In the genomic region with DNA sequence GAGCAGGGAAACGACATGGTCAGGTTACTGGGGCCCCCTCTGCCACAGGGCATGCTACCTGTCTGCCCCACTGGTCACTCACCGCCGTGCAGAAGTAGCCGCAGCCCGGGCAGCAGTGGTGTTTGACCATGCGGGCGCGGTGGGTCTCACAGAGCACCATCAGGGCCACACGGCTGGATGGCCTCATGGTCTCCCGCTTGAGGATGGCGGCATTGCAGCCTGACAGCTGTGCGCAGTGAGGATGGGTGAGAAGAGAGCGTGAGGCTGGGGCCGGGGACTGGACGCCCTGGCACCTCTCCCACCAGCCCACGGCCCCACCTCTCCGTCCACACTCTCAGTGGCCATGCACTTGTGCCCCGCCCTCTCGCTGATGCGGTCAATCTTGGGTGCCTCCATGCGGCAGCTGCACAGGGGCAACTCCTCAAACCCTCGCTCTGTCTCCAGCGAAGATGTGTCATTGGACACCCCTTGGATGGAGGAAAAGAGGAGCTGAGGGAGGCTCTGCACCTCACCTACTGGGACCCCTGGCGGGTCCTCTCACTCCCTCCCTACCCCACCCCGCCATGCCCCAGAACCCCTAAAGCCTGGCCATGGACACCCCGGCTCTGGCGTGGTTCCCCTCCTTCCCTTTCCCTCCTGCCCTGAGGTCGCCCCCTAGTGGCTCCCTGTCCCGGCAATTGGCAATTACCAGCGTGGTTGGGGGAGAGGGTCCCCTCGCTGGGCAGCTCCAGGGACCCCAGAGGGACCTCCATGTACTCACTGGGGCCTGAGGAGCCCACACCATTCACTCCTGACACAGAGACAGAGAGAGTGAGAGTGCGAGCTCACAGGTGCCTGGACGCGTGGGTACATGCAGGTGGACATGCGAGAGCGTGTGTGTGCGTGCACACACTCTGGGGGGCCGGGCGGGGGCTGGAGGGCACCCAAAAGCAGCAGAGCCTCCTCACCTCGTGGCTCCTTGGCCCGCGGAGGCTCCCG, we compare ENCODE assay signal across 1 cellular context.
TF ChIP-seq lines count a peak whose summit lies in the region.

No MANE protein-coding gene starts in this region.

TF ChIP-seq in HepG2, 621 proteins besides CTCF, POLR2A, EP300 and RAD21 (continued from another document and continues in another):
- TF ChIP-seq, protein P1, sequence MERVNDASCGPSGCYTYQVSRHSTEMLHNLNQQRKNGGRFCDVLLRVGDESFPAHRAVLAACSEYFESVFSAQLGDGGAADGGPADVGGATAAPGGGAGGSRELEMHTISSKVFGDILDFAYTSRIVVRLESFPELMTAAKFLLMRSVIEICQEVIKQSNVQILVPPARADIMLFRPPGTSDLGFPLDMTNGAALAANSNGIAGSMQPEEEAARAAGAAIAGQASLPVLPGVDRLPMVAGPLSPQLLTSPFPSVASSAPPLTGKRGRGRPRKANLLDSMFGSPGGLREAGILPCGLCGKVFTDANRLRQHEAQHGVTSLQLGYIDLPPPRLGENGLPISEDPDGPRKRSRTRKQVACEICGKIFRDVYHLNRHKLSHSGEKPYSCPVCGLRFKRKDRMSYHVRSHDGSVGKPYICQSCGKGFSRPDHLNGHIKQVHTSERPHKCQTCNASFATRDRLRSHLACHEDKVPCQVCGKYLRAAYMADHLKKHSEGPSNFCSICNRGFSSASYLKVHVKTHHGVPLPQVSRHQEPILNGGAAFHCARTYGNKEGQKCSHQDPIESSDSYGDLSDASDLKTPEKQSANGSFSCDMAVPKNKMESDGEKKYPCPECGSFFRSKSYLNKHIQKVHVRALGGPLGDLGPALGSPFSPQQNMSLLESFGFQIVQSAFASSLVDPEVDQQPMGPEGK (CRISPR knock-in tag; IDR thresholded peaks at IDR 0.05) = peak; percentile 50; the same call in 1 of the 2 replicates
- TF ChIP-seq AGO2 (optimal IDR thresholded peaks at IDR 0.05; ENCODE audit: low read depth, low read length) (peak; percentile 58), ARNTL (CRISPR knock-in tag; IDR thresholded peaks at IDR 0.05) (no peak), TBX2 (CRISPR knock-in tag; IDR thresholded peaks at IDR 0.05; ENCODE audit: borderline replicate concordance) (no peak), CREB1 (IDR thresholded peaks at IDR 0.05) (no peak), CREB1 (CRISPR knock-in tag; IDR thresholded peaks at IDR 0.05) (no peak), ZNF776 (CRISPR knock-in tag; IDR thresholded peaks at IDR 0.05) (no peak), NFIB (CRISPR knock-in tag; IDR thresholded peaks at IDR 0.05; ENCODE audit: borderline replicate concordance) (no peak), HIVEP1 (CRISPR knock-in tag; IDR thresholded peaks at IDR 0.05) (no peak), ZNF24 (IDR thresholded peaks at IDR 0.05) (no peak), ZNF143 (CRISPR knock-in tag; IDR thresholded peaks at IDR 0.05) (0 out of 2 replicates have a peak, but pooled peaks have one; percentile 24), AHR (CRISPR knock-in tag; IDR thresholded peaks at IDR 0.05) (no peak), ZNF224 (CRISPR knock-in tag; IDR thresholded peaks at IDR 0.05) (no peak), KDM5B (CRISPR knock-in tag; IDR thresholded peaks at IDR 0.05; ENCODE audit: borderline replicate concordance) (no peak; the same call in 1 of the 2 replicates), NFATC3 (CRISPR knock-in tag; IDR thresholded peaks at IDR 0.05) (no peak), ZNF839 (CRISPR knock-in tag; IDR thresholded peaks at IDR 0.05; ENCODE audit: borderline replicate concordance) (no peak), ZFP36L2 (CRISPR knock-in tag; IDR thresholded peaks at IDR 0.05) (no peak), ZEB1 (IDR thresholded peaks at IDR 0.05; ENCODE audit: insufficient replicate concordance, low read depth) (no peak), RAD51 (IDR thresholded peaks at IDR 0.05; ENCODE audit: borderline replicate concordance) (no peak), ZNF12 (CRISPR knock-in tag; IDR thresholded peaks at IDR 0.05) (no peak), ATF1 (CRISPR knock-in tag; IDR thresholded peaks at IDR 0.05) (no peak), ZNF501 (CRISPR knock-in tag; IDR thresholded peaks at IDR 0.05) (no peak), ZNF569 (CRISPR knock-in tag; IDR thresholded peaks at IDR 0.05; ENCODE audit: borderline replicate concordance) (no peak), ZNF333 (CRISPR knock-in tag; IDR thresholded peaks at IDR 0.05; ENCODE audit: borderline replicate concordance) (no peak), RBFOX2 (IDR thresholded peaks at IDR 0.05; ENCODE audit: low read depth, low read length) (peak; percentile 56), MED1 (CRISPR knock-in tag; IDR thresholded peaks at IDR 0.05) (0 out of 2 replicates have a peak, but pooled peaks have one; percentile 12), ZNF629 (CRISPR knock-in tag; conservative IDR thresholded peaks at IDR 0.05) (no peak)
- TF ChIP-seq, protein P2, sequence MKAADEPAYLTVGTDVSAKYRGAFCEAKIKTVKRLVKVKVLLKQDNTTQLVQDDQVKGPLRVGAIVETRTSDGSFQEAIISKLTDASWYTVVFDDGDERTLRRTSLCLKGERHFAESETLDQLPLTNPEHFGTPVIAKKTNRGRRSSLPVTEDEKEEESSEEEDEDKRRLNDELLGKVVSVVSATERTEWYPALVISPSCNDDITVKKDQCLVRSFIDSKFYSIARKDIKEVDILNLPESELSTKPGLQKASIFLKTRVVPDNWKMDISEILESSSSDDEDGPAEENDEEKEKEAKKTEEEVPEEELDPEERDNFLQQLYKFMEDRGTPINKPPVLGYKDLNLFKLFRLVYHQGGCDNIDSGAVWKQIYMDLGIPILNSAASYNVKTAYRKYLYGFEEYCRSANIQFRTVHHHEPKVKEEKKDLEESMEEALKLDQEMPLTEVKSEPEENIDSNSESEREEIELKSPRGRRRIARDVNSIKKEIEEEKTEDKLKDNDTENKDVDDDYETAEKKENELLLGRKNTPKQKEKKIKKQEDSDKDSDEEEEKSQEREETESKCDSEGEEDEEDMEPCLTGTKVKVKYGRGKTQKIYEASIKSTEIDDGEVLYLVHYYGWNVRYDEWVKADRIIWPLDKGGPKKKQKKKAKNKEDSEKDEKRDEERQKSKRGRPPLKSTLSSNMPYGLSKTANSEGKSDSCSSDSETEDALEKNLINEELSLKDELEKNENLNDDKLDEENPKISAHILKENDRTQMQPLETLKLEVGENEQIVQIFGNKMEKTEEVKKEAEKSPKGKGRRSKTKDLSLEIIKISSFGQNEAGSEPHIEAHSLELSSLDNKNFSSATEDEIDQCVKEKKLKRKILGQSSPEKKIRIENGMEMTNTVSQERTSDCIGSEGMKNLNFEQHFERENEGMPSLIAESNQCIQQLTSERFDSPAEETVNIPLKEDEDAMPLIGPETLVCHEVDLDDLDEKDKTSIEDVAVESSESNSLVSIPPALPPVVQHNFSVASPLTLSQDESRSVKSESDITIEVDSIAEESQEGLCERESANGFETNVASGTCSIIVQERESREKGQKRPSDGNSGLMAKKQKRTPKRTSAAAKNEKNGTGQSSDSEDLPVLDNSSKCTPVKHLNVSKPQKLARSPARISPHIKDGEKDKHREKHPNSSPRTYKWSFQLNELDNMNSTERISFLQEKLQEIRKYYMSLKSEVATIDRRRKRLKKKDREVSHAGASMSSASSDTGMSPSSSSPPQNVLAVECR (CRISPR knock-in tag; IDR thresholded peaks at IDR 0.05; ENCODE audit: borderline replicate concordance) = peak; percentile 46; the same call in 1 of the 2 replicates
- TF ChIP-seq, protein P3, sequence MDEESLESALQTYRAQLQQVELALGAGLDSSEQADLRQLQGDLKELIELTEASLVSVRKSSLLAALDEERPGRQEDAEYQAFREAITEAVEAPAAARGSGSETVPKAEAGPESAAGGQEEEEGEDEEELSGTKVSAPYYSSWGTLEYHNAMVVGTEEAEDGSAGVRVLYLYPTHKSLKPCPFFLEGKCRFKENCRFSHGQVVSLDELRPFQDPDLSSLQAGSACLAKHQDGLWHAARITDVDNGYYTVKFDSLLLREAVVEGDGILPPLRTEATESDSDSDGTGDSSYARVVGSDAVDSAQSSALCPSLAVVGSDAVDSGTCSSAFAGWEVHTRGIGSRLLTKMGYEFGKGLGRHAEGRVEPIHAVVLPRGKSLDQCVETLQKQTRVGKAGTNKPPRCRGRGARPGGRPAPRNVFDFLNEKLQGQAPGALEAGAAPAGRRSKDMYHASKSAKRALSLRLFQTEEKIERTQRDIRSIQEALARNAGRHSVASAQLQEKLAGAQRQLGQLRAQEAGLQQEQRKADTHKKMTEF (CRISPR knock-in tag; IDR thresholded peaks at IDR 0.05) = no peak
- TF ChIP-seq, protein P4, sequence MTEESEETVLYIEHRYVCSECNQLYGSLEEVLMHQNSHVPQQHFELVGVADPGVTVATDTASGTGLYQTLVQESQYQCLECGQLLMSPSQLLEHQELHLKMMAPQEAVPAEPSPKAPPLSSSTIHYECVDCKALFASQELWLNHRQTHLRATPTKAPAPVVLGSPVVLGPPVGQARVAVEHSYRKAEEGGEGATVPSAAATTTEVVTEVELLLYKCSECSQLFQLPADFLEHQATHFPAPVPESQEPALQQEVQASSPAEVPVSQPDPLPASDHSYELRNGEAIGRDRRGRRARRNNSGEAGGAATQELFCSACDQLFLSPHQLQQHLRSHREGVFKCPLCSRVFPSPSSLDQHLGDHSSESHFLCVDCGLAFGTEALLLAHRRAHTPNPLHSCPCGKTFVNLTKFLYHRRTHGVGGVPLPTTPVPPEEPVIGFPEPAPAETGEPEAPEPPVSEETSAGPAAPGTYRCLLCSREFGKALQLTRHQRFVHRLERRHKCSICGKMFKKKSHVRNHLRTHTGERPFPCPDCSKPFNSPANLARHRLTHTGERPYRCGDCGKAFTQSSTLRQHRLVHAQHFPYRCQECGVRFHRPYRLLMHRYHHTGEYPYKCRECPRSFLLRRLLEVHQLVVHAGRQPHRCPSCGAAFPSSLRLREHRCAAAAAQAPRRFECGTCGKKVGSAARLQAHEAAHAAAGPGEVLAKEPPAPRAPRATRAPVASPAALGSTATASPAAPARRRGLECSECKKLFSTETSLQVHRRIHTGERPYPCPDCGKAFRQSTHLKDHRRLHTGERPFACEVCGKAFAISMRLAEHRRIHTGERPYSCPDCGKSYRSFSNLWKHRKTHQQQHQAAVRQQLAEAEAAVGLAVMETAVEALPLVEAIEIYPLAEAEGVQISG (CRISPR knock-in tag; IDR thresholded peaks at IDR 0.05) = 0 out of 2 replicates have a peak, but pooled peaks have one; percentile 29
- TF ChIP-seq, protein P5, sequence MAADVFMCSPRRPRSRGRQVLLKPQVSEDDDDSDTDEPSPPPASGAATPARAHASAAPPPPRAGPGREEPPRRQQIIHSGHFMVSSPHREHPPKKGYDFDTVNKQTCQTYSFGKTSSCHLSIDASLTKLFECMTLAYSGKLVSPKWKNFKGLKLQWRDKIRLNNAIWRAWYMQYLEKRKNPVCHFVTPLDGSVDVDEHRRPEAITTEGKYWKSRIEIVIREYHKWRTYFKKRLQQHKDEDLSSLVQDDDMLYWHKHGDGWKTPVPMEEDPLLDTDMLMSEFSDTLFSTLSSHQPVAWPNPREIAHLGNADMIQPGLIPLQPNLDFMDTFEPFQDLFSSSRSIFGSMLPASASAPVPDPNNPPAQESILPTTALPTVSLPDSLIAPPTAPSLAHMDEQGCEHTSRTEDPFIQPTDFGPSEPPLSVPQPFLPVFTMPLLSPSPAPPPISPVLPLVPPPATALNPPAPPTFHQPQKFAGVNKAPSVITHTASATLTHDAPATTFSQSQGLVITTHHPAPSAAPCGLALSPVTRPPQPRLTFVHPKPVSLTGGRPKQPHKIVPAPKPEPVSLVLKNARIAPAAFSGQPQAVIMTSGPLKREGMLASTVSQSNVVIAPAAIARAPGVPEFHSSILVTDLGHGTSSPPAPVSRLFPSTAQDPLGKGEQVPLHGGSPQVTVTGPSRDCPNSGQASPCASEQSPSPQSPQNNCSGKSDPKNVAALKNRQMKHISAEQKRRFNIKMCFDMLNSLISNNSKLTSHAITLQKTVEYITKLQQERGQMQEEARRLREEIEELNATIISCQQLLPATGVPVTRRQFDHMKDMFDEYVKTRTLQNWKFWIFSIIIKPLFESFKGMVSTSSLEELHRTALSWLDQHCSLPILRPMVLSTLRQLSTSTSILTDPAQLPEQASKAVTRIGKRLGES (CRISPR knock-in tag; IDR thresholded peaks at IDR 0.05; ENCODE audit: borderline replicate concordance) = no peak
- TF ChIP-seq, protein P6, sequence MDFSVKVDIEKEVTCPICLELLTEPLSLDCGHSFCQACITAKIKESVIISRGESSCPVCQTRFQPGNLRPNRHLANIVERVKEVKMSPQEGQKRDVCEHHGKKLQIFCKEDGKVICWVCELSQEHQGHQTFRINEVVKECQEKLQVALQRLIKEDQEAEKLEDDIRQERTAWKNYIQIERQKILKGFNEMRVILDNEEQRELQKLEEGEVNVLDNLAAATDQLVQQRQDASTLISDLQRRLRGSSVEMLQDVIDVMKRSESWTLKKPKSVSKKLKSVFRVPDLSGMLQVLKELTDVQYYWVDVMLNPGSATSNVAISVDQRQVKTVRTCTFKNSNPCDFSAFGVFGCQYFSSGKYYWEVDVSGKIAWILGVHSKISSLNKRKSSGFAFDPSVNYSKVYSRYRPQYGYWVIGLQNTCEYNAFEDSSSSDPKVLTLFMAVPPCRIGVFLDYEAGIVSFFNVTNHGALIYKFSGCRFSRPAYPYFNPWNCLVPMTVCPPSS (IDR thresholded peaks at IDR 0.05) = no peak
- TF ChIP-seq, protein P7, sequence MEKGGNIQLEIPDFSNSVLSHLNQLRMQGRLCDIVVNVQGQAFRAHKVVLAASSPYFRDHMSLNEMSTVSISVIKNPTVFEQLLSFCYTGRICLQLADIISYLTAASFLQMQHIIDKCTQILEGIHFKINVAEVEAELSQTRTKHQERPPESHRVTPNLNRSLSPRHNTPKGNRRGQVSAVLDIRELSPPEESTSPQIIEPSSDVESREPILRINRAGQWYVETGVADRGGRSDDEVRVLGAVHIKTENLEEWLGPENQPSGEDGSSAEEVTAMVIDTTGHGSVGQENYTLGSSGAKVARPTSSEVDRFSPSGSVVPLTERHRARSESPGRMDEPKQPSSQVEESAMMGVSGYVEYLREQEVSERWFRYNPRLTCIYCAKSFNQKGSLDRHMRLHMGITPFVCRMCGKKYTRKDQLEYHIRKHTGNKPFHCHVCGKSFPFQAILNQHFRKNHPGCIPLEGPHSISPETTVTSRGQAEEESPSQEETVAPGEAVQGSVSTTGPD (CRISPR knock-in tag; IDR thresholded peaks at IDR 0.05) = no peak
- TF ChIP-seq, protein P8, sequence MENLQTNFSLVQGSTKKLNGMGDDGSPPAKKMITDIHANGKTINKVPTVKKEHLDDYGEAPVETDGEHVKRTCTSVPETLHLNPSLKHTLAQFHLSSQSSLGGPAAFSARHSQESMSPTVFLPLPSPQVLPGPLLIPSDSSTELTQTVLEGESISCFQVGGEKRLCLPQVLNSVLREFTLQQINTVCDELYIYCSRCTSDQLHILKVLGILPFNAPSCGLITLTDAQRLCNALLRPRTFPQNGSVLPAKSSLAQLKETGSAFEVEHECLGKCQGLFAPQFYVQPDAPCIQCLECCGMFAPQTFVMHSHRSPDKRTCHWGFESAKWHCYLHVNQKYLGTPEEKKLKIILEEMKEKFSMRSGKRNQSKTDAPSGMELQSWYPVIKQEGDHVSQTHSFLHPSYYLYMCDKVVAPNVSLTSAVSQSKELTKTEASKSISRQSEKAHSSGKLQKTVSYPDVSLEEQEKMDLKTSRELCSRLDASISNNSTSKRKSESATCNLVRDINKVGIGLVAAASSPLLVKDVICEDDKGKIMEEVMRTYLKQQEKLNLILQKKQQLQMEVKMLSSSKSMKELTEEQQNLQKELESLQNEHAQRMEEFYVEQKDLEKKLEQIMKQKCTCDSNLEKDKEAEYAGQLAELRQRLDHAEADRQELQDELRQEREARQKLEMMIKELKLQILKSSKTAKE (CRISPR knock-in tag; IDR thresholded peaks at IDR 0.05; ENCODE audit: borderline replicate concordance) = peak; percentile 62; the same call in 1 of the 2 replicates
